Comparison of ENCODE assay signal across 18 cellular contexts in genomic region chr12:68210875-68211274, GRCh38. TPM values are rescaled to one million over a fixed set of nuclear protein-coding genes. Genes with fewer than 3 reads are reported as not detected.
DNase-seq lines count a peak whose midpoint lies in the region; ATAC-seq and TF ChIP-seq lines count a peak whose summit lies in the region.
"Had no signal": no experiment of that assay in that cellular context is flagged by ENCODE, and none has a peak within 500 bp of the region (broad histone marks: within the 10 kb centered on the region; RNA-seq: fewer than 3 reads in every experiment).

No MANE protein-coding gene starts in this region.

- no peak for TF ChIP-seq CTCF in WTC11 (IDR thresholded peaks at IDR 0.05)

- POLR2A ChIA-PET in activated CD4-positive, alpha-beta T cell treated with anti-CD3 and anti-CD28 coated beads, Interleukin-2, amount 10 ng/mL, durations not matched to agents 7 days and 5 days (lab: Charles Lee): no interaction called here
- POLR2A ChIA-PET in WTC11 (lab: Charles Lee): no interaction called here

- intact Hi-C loops in activated CD4-positive, alpha-beta T cell treated with anti-CD3 and anti-CD28 coated beads, Interleukin-2, amount 10 ng/mL, durations not matched to agents 24 days and 14 days (cut with micrococcal nuclease): no loop called here

- peaks cover 11% of the 10 kb centered on the region for H3K9me3 Mint-ChIP-seq in activated CD4-positive, alpha-beta T cell treated with anti-CD3 and anti-CD28 coated beads, Interleukin-2, amount 10 ng/mL, durations not matched to agents 24 days and 14 days
- no peaks in the 10 kb centered on the region for H3K9me3 Mint-ChIP-seq in activated CD4-positive, alpha-beta T cell treated with anti-CD3 and anti-CD28 coated beads, Interleukin-2, amount 10 ng/mL, durations not matched to agents 7 days and 5 days
- no peaks in the 10 kb centered on the region for H3K9me3 Mint-ChIP-seq in WTC11
- H3K9me3 Mint-ChIP-seq: HFFc6 had no signal

- no peak overlapping the region for H3K27ac Mint-ChIP-seq in activated CD4-positive, alpha-beta T cell treated with anti-CD3 and anti-CD28 coated beads, Interleukin-2, amount 10 ng/mL, durations not matched to agents 24 days and 14 days
- no peak overlapping the region for H3K27ac Mint-ChIP-seq in activated CD4-positive, alpha-beta T cell treated with anti-CD3 and anti-CD28 coated beads, Interleukin-2, amount 10 ng/mL, durations not matched to agents 7 days and 5 days
- peak overlapping the region; percentile 36; the same call in 1 of the 2 replicates for H3K27ac Mint-ChIP-seq in WTC11
- H3K27ac Mint-ChIP-seq: CD4-positive, alpha-beta T cell; HFFc6 had no signal

- DNase-seq in DMS153 (lab: John Stamatoyannopoulos, UW): peak; percentile 56
- no peak for DNase-seq in DMS153 treated with DMSO at 0.1 percent for 48 hours (lab: John Stamatoyannopoulos, UW; ENCODE audit: unreplicated experiment)
- peak; percentile 33 for DNase-seq in activated CD4-positive, alpha-beta T cell treated with anti-CD3 and anti-CD28 coated beads, Interleukin-2, amount 10 ng/mL, durations not matched to agents 24 days and 14 days
- no peak for DNase-seq in activated CD4-positive, alpha-beta T cell treated with anti-CD3 and anti-CD28 coated beads, Interleukin-2, amount 10 ng/mL, durations not matched to agents 7 days and 5 days
- no peak for DNase-seq in WTC11 (ENCODE audit: low spot score)
- no peak for DNase-seq in activated CD8-positive, alpha-beta memory T cell treated with anti-CD3 and anti-CD28 coated beads for 24 hours
- no peak for DNase-seq in NCI-H774 (lab: John Stamatoyannopoulos, UW)
- DNase-seq: AML-193; Caco-2; CD4-positive, alpha-beta T cell; DMS79 treated with DMSO at 0.1 percent for 48 hours; GF-D8; GOT3; H7; HFFc6 had no signal

- no peak for ATAC-seq in WTC11
- ATAC-seq: A549, HCT116 had no signal

- CTCF ChIA-PET in activated CD4-positive, alpha-beta T cell treated with anti-CD3 and anti-CD28 coated beads, Interleukin-2, amount 10 ng/mL, durations not matched to agents 7 days and 5 days (lab: Charles Lee): interaction anchor here (0.6 kb wide), 1 partner anchor 74 kb away, joined by 3 read pairs; no protein-coding TSS in a partner anchor
- CTCF ChIA-PET in WTC11 (lab: Charles Lee): no interaction called here

- no peak overlapping the region for H3K4me3 Mint-ChIP-seq in activated CD4-positive, alpha-beta T cell treated with anti-CD3 and anti-CD28 coated beads, Interleukin-2, amount 10 ng/mL, durations not matched to agents 24 days and 14 days
- no peak overlapping the region for H3K4me3 Mint-ChIP-seq in activated CD4-positive, alpha-beta T cell treated with anti-CD3 and anti-CD28 coated beads, Interleukin-2, amount 10 ng/mL, durations not matched to agents 7 days and 5 days
- H3K4me3 Mint-ChIP-seq in WTC11: no peak overlapping the region
- H3K4me3 Mint-ChIP-seq: CD4-positive, alpha-beta T cell; HFFc6 had no signal

- H3K27me3 Mint-ChIP-seq in activated CD4-positive, alpha-beta T cell treated with anti-CD3 and anti-CD28 coated beads, Interleukin-2, amount 10 ng/mL, durations not matched to agents 24 days and 14 days: peaks cover 18% of the 10 kb centered on the region
- peaks cover 32% of the 10 kb centered on the region for H3K27me3 Mint-ChIP-seq in activated CD4-positive, alpha-beta T cell treated with anti-CD3 and anti-CD28 coated beads, Interleukin-2, amount 10 ng/mL, durations not matched to agents 7 days and 5 days
- H3K27me3 Mint-ChIP-seq in WTC11 (ENCODE audit: low read depth): no peaks in the 10 kb centered on the region

- H3K36me3 Mint-ChIP-seq in activated CD4-positive, alpha-beta T cell treated with anti-CD3 and anti-CD28 coated beads, Interleukin-2, amount 10 ng/mL, durations not matched to agents 24 days and 14 days (ENCODE audit: low read depth): peaks cover 8% of the 10 kb centered on the region
- peaks cover 2% of the 10 kb centered on the region for H3K36me3 Mint-ChIP-seq in activated CD4-positive, alpha-beta T cell treated with anti-CD3 and anti-CD28 coated beads, Interleukin-2, amount 10 ng/mL, durations not matched to agents 7 days and 5 days (ENCODE audit: low read depth)
- no peaks in the 10 kb centered on the region for H3K36me3 Mint-ChIP-seq in WTC11

- H3K4me1 Mint-ChIP-seq in activated CD4-positive, alpha-beta T cell treated with anti-CD3 and anti-CD28 coated beads, Interleukin-2, amount 10 ng/mL, durations not matched to agents 24 days and 14 days: peaks cover 19% of the 10 kb centered on the region
- peaks cover 3% of the 10 kb centered on the region for H3K4me1 Mint-ChIP-seq in activated CD4-positive, alpha-beta T cell treated with anti-CD3 and anti-CD28 coated beads, Interleukin-2, amount 10 ng/mL, durations not matched to agents 7 days and 5 days
- H3K4me1 Mint-ChIP-seq in WTC11: peaks cover 7% of the 10 kb centered on the region

TF ChIP-seq in WTC11, 78 proteins besides CTCF, POLR2A, EP300 and RAD21 (continues in another document):
- no peak for TF ChIP-seq SOX15 (CRISPR knock-in tag; IDR thresholded peaks at IDR 0.05)
- no peak for TF ChIP-seq ZNF121 (CRISPR knock-in tag; IDR thresholded peaks at IDR 0.05)
- no peak for TF ChIP-seq TCF7 (CRISPR knock-in tag; IDR thresholded peaks at IDR 0.05; ENCODE audit: low read depth)
- TF ChIP-seq TEAD4 (CRISPR knock-in tag; IDR thresholded peaks at IDR 0.05): no peak
- no peak for TF ChIP-seq FOXK1 (CRISPR knock-in tag; IDR thresholded peaks at IDR 0.05)
- no peak for TF ChIP-seq ZNF232 (CRISPR knock-in tag; IDR thresholded peaks at IDR 0.05)
- no peak for TF ChIP-seq ARID4B (CRISPR knock-in tag; IDR thresholded peaks at IDR 0.05; ENCODE audit: borderline replicate concordance)
- TF ChIP-seq ZMAT4 (CRISPR knock-in tag; IDR thresholded peaks at IDR 0.05): no peak
- no peak for TF ChIP-seq ATF6 (CRISPR knock-in tag; IDR thresholded peaks at IDR 0.05)

RNA-seq across cellular contexts. Expression of gene IL26, which starts 14.7 kb away (rescaled TPM):
- 6.9 and 7.7 TPM in 2 replicates for total RNA-seq in activated CD4-positive, alpha-beta T cell treated with anti-CD3 and anti-CD28 coated beads, Interleukin-2, amount 10 ng/mL, durations not matched to agents 24 days and 14 days
- under 1 TPM; 0.50 to 1.00 TPM for total RNA-seq in activated CD4-positive, alpha-beta T cell treated with anti-CD3 and anti-CD28 coated beads, Interleukin-2, amount 10 ng/mL, durations not matched to agents 7 days and 5 days
- total RNA-seq in WTC11 (2021): not detected in 3 replicates
- total RNA-seq: Caco-2, H7, HFFc6, HT1080 had no signal

RNA-seq across cellular contexts. Expression of gene IL22, which starts 42.5 kb away (rescaled TPM):
- total RNA-seq in activated CD4-positive, alpha-beta T cell treated with anti-CD3 and anti-CD28 coated beads, Interleukin-2, amount 10 ng/mL, durations not matched to agents 24 days and 14 days: 2.4 and 3.1 TPM in 2 replicates
- total RNA-seq in activated CD4-positive, alpha-beta T cell treated with anti-CD3 and anti-CD28 coated beads, Interleukin-2, amount 10 ng/mL, durations not matched to agents 7 days and 5 days: under 1 TPM; 0.42 to 0.69 TPM
- total RNA-seq in WTC11 (2021): not detected in 3 replicates
- total RNA-seq: Caco-2; CD4-positive, alpha-beta T cell; H7; HFFc6; HT1080 had no signal

RNA-seq across cellular contexts. Expression of gene IFNG, which starts 51.3 kb away (rescaled TPM):
- total RNA-seq in activated CD4-positive, alpha-beta T cell treated with anti-CD3 and anti-CD28 coated beads, Interleukin-2, amount 10 ng/mL, durations not matched to agents 24 days and 14 days: 279 and 285 TPM in 2 replicates
- 1 to 10 TPM; 2.8 to 3.4 TPM for total RNA-seq in activated CD4-positive, alpha-beta T cell treated with anti-CD3 and anti-CD28 coated beads, Interleukin-2, amount 10 ng/mL, durations not matched to agents 7 days and 5 days
- total RNA-seq in WTC11 (2021): 0.21 to 0.42 TPM (median 0.34 TPM) in 3 replicates
- total RNA-seq: Caco-2, H7, HFFc6, HT1080 had no signal

Comparison
In these comparisons a context has a peak if more than half of its experiments do, and no peak if none do; other contexts are left out.
1. DNase-seq: peak in DMS153 (single experiment) and activated CD4-positive, alpha-beta T cell treated with anti-CD3 and anti-CD28 coated beads, Interleukin-2, amount 10 ng/mL, durations not matched to agents 24 days and 14 days (single experiment); none in DMS153 treated with DMSO at 0.1 percent for 48 hours (single experiment), activated CD4-positive, alpha-beta T cell treated with anti-CD3 and anti-CD28 coated beads, Interleukin-2, amount 10 ng/mL, durations not matched to agents 7 days and 5 days (single experiment), WTC11 (single experiment), activated CD8-positive, alpha-beta memory T cell treated with anti-CD3 and anti-CD28 coated beads for 24 hours (single experiment) and NCI-H774 (single experiment).
2. RNA of gene IFNG, which starts 51.3 kb away (total RNA-seq): 279 to 285 TPM in activated CD4-positive, alpha-beta T cell treated with anti-CD3 and anti-CD28 coated beads, Interleukin-2, amount 10 ng/mL, durations not matched to agents 24 days and 14 days; 2.8 to 3.4 TPM in activated CD4-positive, alpha-beta T cell treated with anti-CD3 and anti-CD28 coated beads, Interleukin-2, amount 10 ng/mL, durations not matched to agents 7 days and 5 days and 0.21 to 0.42 TPM in WTC11; every median in the first group is over 10 times any median in the second.